In the genomic region with DNA sequence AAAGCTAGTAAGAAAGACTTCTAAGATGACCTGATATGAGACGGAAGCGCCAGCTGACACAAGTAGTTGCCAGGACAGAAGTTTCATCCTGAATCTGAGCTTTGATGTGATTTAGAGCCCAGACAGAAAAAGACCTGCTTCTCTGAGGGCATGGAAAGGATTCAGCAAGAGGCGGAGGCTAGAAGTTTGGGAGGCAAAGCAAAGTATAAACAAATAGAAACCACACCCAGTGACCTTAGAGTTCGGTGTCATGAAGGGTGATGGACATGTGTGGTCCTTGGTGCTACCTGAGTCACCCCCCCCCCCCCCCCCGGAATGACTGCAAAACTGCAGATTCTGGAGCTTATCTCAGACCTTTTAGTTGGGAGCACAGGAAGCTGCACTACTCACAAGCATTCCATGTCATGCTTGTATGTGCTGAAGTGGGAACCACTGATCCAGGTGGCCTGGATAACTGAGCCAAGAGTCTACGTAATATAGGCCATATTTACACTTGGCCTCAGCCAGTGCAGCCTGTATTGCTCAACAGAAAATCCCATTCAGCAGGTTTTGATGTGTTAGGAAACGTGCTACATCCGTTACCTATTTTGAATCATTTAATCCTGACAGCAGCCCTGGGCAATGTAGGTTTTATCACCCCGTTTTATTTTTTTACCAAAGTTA, we compare ENCODE assay signal across 15 cellular contexts.
A peak's percentile ranks its signal among the peaks of the same experiment; 100 is the strongest.
DNase-seq lines count a peak whose midpoint lies in the region; ATAC-seq and TF ChIP-seq lines count a peak whose summit lies in the region.
"Had no signal": no experiment of that assay in that cellular context is flagged by ENCODE, and none has a peak within 500 bp of the region (broad histone marks: within the 10 kb centered on the region; RNA-seq: fewer than 3 reads in every experiment).

No MANE protein-coding gene starts in this region.

- H3K4me3 ChIP-seq in fibroblast of villous mesenchyme (ENCODE audit: low read depth, low read length) = no peak overlapping the region
- H3K4me3 ChIP-seq: esophagus squamous epithelium, skin epidermis had no signal

- peak; percentile 68 for ATAC-seq in sciatic nerve
- ATAC-seq: stimulated activated effector memory CD8-positive, alpha-beta T cell treated with anti-CD3 and anti-CD28 coated beads, Interleukin-12 subunit alpha, Interleukin-12 subunit beta, amount 100 ng/mL, for 72 hours had no signal

- DNase-seq in ELR (ENCODE audit: low read depth) (peak; percentile 19), NCI-H774 (lab: John Stamatoyannopoulos, UW) (peak; percentile 34), fibroblast of villous mesenchyme (ENCODE audit: low read depth) (peak; percentile 87), sciatic nerve (ENCODE audit: low spot score) (no peak), globus pallidus (ENCODE audit: low spot score) (no peak), NOMO-1 (lab: John Stamatoyannopoulos, UW; ENCODE audit: unreplicated experiment in 2 of 2) (no peak), DMS53 (lab: John Stamatoyannopoulos, UW) (no peak)
- DNase-seq: activated CD4-positive, CD25-positive, alpha-beta regulatory T cell treated with anti-CD3 and anti-CD28 coated beads, Interleukin-2, amount 50 U/mL, for 72 hours; activated T-cell treated with anti-CD3 and anti-CD28 coated beads for 4 hours; C1 segment of cervical spinal cord; esophagus squamous epithelium; mesendoderm; NCI-H1694 treated with DMSO at 0.1 percent for 48 hours had no signal

- intact Hi-C loops in sciatic nerve (cut with DNase I) = no loop called here

- TF ChIP-seq CTCF in fibroblast of villous mesenchyme (IDR thresholded peaks at IDR 0.05; ENCODE audit: insufficient read depth, low read depth, low read length) = no peak

Comparison
In these comparisons a context has a peak if more than half of its experiments do, and no peak if none do; other contexts are left out.
1. DNase-seq: peak in ELR (single experiment), NCI-H774 (single experiment) and fibroblast of villous mesenchyme (single experiment); none in sciatic nerve (single experiment), globus pallidus (single experiment), NOMO-1 (0 of 2) and DMS53 (single experiment).